Comparison of ENCODE assay signal across 16 cellular contexts in genomic region chr5:113118298-113118697, GRCh38.
DNase-seq lines count a peak whose midpoint lies in the region; FAIRE-seq and TF ChIP-seq lines count a peak whose summit lies in the region.
"Had no signal": no experiment of that assay in that cellular context is flagged by ENCODE, and none has a peak within 500 bp of the region (broad histone marks: within the 10 kb centered on the region; RNA-seq: fewer than 3 reads in every experiment).

No MANE protein-coding gene starts in this region.

- peak overlapping the region; percentile 47 for H3K4me2 ChIP-seq in parathyroid adenoma (ENCODE audit: low read length)

- no peak overlapping the region for H2AFZ ChIP-seq in parathyroid adenoma

- in situ Hi-C loops in KBM-7 (cut with MboI; ENCODE audit: low pct_unique_long_range_greater_than_20kb, low sequenced_read_pairs): no loop called here

- H3K27me3 ChIP-seq in parathyroid adenoma (ENCODE audit: control insufficient read depth, insufficient read depth, low read length): no peaks in the 10 kb centered on the region
- H3K27me3 ChIP-seq: SJCRH30 had no signal

- peaks cover 37% of the 10 kb centered on the region for H3K79me2 ChIP-seq in parathyroid adenoma

- H3K9me3 ChIP-seq in parathyroid adenoma (ENCODE audit: control insufficient read depth, low read length): no peaks in the 10 kb centered on the region
- H3K9me3 ChIP-seq: Caco-2, SJCRH30 had no signal

- H3K4me3 ChIP-seq in parathyroid adenoma (ENCODE audit: low read depth, low read length): no peak overlapping the region
- H3K4me3 ChIP-seq: GM12878, SJCRH30 had no signal

- DNase-seq in NCI-H2081 (lab: John Stamatoyannopoulos, UW) (peak; percentile 6 to 37), NCI-H2081 treated with DMSO at 0.1 percent for 48 hours (lab: John Stamatoyannopoulos, UW) (no peak), NCI-H146 (lab: John Stamatoyannopoulos, UW) (peak; percentile 49), SHP77 treated with DMSO at 0.1 percent for 48 hours (lab: John Stamatoyannopoulos, UW) (peak; percentile 5), D341Med (ENCODE audit: low spot score) (no peak), KBM-7 (no peak), H54 (ENCODE audit: insufficient read length, low spot score) (no peak)
- DNase-seq: Caco-2, DMS53, NCI-H1048, NCI-H2029 treated with DMSO at 0.1 percent for 48 hours, NCI-H226, SJCRH30 had no signal

- no peak for TF ChIP-seq POLR2A in H54 (IDR thresholded peaks at IDR 0.05; ENCODE audit: low read depth, low read length)

- FAIRE-seq in H54 (lab: Jason Lieb, UNC): no peak
- FAIRE-seq: GM12878 had no signal

- no peak overlapping the region for H3K9ac ChIP-seq in parathyroid adenoma

- peak overlapping the region; percentile 97 for H3K27ac ChIP-seq in parathyroid adenoma
- H3K27ac ChIP-seq: HL-60, SJCRH30 had no signal

- H3K4me1 ChIP-seq in parathyroid adenoma: peaks cover 96% of the 10 kb centered on the region
- H3K4me1 ChIP-seq: Caco-2, SJCRH30 had no signal

- no peak for TF ChIP-seq CTCF in parathyroid adenoma (IDR thresholded peaks at IDR 0.05)

- peaks cover 5% of the 10 kb centered on the region for H3K36me3 ChIP-seq in parathyroid adenoma (ENCODE audit: control insufficient read depth, insufficient read depth, low read length)
- H3K36me3 ChIP-seq: SJCRH30 had no signal

Comparison
In these comparisons a context has a peak if more than half of its experiments do, and no peak if none do; other contexts are left out.
1. DNase-seq: peak in NCI-H2081 (2 of 2), NCI-H146 (single experiment) and SHP77 treated with DMSO at 0.1 percent for 48 hours (single experiment); none in NCI-H2081 treated with DMSO at 0.1 percent for 48 hours (single experiment), D341Med (single experiment), KBM-7 (single experiment) and H54 (single experiment).